Comparison of ENCODE assay signal across 8 cellular contexts in genomic region chr10:51422311-51423120, GRCh38.
DNase-seq lines count a peak whose midpoint lies in the region; ATAC-seq, FAIRE-seq and TF ChIP-seq lines count a peak whose summit lies in the region.

No MANE protein-coding gene starts in this region.

- H2AFZ ChIP-seq in K562 (ENCODE audit: low read depth, low read length) = no peak overlapping the region

- TF ChIP-seq CTCF in GM10266 (IDR thresholded peaks at IDR 0.05; ENCODE audit: control insufficient read depth, insufficient read depth, low read depth, missing control alignments) (peak; percentile 71), K562 (IDR thresholded peaks at IDR 0.05 in 2 of 3, conservative IDR thresholded peaks at IDR 0.05 in 1 of 3; ENCODE audit: insufficient read depth in 2 of 3, low read depth in 1 of 3, low read length in 3 of 3) (peak in 2 of 3 experiments; percentile 36 to 43; a peak in 2 of 6 replicates)

- under 1% methylated on average over 6 of the region's 6 CpGs for WGBS in K562 (ENCODE audit: insufficient coverage, low coverage, missing lambda C conversion rate)

- TF ChIP-seq POLR2A in K562 (conservative IDR thresholded peaks at IDR 0.05) = no peak

- H3K27ac ChIP-seq in K562 (ENCODE audit: extremely low read depth, low read depth, low read length) = no peak overlapping the region

- no peaks in the 10 kb centered on the region for H3K79me2 ChIP-seq in K562 (ENCODE audit: control insufficient read depth, insufficient read depth, low read length)

- H3K4me1 ChIP-seq in K562 (replicated peaks in 1 of 2; ENCODE audit: control insufficient read depth in 2 of 2, insufficient read depth in 2 of 2, low read length in 2 of 2) = no peaks in the 10 kb centered on the region

- no peak overlapping the region for H3K9ac ChIP-seq in K562 (ENCODE audit: insufficient read depth in 1 of 2, low read depth in 2 of 2, low read length in 2 of 2)

- no TSS peak for BruUV-seq in K562 (replicated peaks; lab: Mats Ljungman, UMichigan)

- peak; percentile 49 for ATAC-seq in HG02623 (IDR thresholded peaks at IDR 0.05; ENCODE audit: unreplicated experiment)
- no peak for ATAC-seq in K562

- no peaks in the 10 kb centered on the region for H3K36me3 ChIP-seq in K562 (ENCODE audit: control insufficient read depth, insufficient read depth, low read length)

- no peaks in the 10 kb centered on the region for H4K20me1 ChIP-seq in K562 (replicated peaks; ENCODE audit: control insufficient read depth, insufficient read depth, low read length)

- no peak overlapping the region for H3K4me2 ChIP-seq in K562 (ENCODE audit: insufficient read depth, low read length)

- TF ChIP-seq EP300 in K562 (IDR thresholded peaks at IDR 0.05; ENCODE audit: low read length) = no peak

- FAIRE-seq in K562 (lab: Jason Lieb, UNC) = no peak

- H3K27me3 ChIP-seq in K562 (ENCODE audit: control insufficient read depth in 2 of 2, insufficient read depth in 2 of 2, low read length in 2 of 2) = no peaks in the 10 kb centered on the region

- H3K9me3 ChIP-seq in K562 (replicated peaks; ENCODE audit: control insufficient read depth, insufficient read depth, low read depth, low read length) = peaks cover 2% of the 10 kb centered on the region; the same call in 1 of the 2 replicates

- intact Hi-C loops in K562 (cut with micrococcal nuclease) = no loop called here

- no peaks in the 10 kb centered on the region for H3K9me1 ChIP-seq in K562 (ENCODE audit: control insufficient read depth, insufficient read depth, low read length)

- in situ Hi-C loops in ACHN (cut with HindIII; ENCODE audit: low pct_ligation_motif_present, low pct_unique_long_range_greater_than_20kb, low sequenced_read_pairs) (no loop called here), K562 (cut with MboI) (no loop called here)

- no peak overlapping the region for H3K4me3 ChIP-seq in K562

- 0 out of 4 replicates have a peak, but pooled peaks of 1 of the 2 experiments have one; percentile 16 for TF ChIP-seq RAD21 in K562 (CRISPR knock-in tag; conservative IDR thresholded peaks at IDR 0.05 in 1 of 2, IDR thresholded peaks at IDR 0.05 in 1 of 2)

- peak; percentile 46 for DNase-seq in ACHN
- DNase-seq in GM10266 (ENCODE audit: extremely low spot score) = peak; percentile 19
- DNase-seq in NCI-H345 (lab: John Stamatoyannopoulos, UW) = peak; percentile 32
- DNase-seq in K562 (ENCODE audit: extremely low read depth in 1 of 4, low spot score in 3 of 4) = peak in 3 of 4 experiments; percentile 22 to 29 (median 23)
- peak; percentile 68 for DNase-seq in iPS-NIHi11 (ENCODE audit: low spot score)
- DNase-seq in stimulated activated CD4-positive, alpha-beta T cell treated with anti-CD3 and anti-CD28 coated beads, Interleukin-2, amount 100 ng/mL, for 48 hours = peak; percentile 18 to 19
- no peak for DNase-seq in DMS79 treated with DMSO at 0.1 percent for 48 hours (lab: John Stamatoyannopoulos, UW)

- CTCF ChIA-PET in K562 (lab: Yijun Ruan, JAX; ENCODE audit: low intra/inter-chr PET ratio) = no interaction called here

- POLR2A ChIA-PET in K562 (lab: Yijun Ruan, JAX) = no interaction called here

TF ChIP-seq in K562, 482 proteins besides CTCF, POLR2A, EP300 and RAD21 (continues in another document):
- TF ChIP-seq, protein P1, sequence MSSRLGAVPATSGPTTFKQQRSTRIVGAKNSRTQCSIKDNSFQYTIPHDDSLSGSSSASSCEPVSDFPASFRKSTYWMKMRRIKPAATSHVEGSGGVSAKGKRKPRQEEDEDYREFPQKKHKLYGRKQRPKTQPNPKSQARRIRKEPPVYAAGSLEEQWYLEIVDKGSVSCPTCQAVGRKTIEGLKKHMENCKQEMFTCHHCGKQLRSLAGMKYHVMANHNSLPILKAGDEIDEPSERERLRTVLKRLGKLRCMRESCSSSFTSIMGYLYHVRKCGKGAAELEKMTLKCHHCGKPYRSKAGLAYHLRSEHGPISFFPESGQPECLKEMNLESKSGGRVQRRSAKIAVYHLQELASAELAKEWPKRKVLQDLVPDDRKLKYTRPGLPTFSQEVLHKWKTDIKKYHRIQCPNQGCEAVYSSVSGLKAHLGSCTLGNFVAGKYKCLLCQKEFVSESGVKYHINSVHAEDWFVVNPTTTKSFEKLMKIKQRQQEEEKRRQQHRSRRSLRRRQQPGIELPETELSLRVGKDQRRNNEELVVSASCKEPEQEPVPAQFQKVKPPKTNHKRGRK (tag; IDR thresholded peaks at IDR 0.05) = no peak
- TF ChIP-seq MIER1 (IDR thresholded peaks at IDR 0.05; ENCODE audit: low read depth) = no peak
- TF ChIP-seq HEY1 (CRISPR knock-in tag; IDR thresholded peaks at IDR 0.05; ENCODE audit: borderline replicate concordance) = no peak
- TF ChIP-seq CBX1 (IDR thresholded peaks at IDR 0.05; ENCODE audit: low read depth) = no peak
- no peak for TF ChIP-seq FOXP4 (CRISPR knock-in tag; IDR thresholded peaks at IDR 0.05; ENCODE audit: borderline replicate concordance)
- TF ChIP-seq, protein P2, sequence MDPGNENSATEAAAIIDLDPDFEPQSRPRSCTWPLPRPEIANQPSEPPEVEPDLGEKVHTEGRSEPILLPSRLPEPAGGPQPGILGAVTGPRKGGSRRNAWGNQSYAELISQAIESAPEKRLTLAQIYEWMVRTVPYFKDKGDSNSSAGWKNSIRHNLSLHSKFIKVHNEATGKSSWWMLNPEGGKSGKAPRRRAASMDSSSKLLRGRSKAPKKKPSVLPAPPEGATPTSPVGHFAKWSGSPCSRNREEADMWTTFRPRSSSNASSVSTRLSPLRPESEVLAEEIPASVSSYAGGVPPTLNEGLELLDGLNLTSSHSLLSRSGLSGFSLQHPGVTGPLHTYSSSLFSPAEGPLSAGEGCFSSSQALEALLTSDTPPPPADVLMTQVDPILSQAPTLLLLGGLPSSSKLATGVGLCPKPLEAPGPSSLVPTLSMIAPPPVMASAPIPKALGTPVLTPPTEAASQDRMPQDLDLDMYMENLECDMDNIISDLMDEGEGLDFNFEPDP (CRISPR knock-in tag; IDR thresholded peaks at IDR 0.05) = no peak
- TF ChIP-seq MCM3 (IDR thresholded peaks at IDR 0.05) = no peak
- TF ChIP-seq POLR2AphosphoS5 (IDR thresholded peaks at IDR 0.05; ENCODE audit: control insufficient read depth, insufficient read depth, low read depth, low read length) = no peak
- no peak for TF ChIP-seq ARID4B (CRISPR knock-in tag; IDR thresholded peaks at IDR 0.05)
- no peak for TF ChIP-seq HNRNPH1 (optimal IDR thresholded peaks at IDR 0.05; ENCODE audit: low read depth, low read length)
- TF ChIP-seq, protein P3, sequence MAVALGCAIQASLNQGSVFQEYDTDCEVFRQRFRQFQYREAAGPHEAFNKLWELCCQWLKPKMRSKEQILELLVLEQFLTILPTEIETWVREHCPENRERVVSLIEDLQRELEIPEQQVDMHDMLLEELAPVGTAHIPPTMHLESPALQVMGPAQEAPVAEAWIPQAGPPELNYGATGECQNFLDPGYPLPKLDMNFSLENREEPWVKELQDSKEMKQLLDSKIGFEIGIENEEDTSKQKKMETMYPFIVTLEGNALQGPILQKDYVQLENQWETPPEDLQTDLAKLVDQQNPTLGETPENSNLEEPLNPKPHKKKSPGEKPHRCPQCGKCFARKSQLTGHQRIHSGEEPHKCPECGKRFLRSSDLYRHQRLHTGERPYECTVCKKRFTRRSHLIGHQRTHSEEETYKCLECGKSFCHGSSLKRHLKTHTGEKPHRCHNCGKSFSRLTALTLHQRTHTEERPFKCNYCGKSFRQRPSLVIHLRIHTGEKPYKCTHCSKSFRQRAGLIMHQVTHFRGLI (CRISPR knock-in tag; IDR thresholded peaks at IDR 0.05) = no peak
- no peak for TF ChIP-seq FOXJ3 (CRISPR knock-in tag; IDR thresholded peaks at IDR 0.05)
